29 cellular contexts compared by ENCODE assay signal in the genomic region with DNA sequence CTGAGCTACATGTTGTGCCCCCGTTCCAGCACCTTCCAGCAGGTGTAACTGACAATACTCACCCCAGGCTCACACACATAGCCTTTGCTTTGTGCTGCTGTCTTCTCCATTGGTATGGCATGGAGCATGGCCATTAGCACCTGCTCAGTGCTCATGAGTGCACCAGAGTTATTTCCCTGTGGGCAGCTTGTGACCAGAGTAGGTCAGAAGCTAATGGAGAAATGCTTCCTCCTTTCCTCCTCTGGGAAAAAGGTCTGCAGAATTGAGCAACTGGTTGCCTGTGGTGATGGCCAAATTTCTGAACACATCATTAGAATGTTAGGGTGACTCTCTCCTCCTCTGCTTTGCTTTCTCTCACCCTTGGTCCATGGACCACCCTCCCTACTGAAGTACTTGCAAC.
DNase-seq lines count a peak whose midpoint lies in the region; ATAC-seq and TF ChIP-seq lines count a peak whose summit lies in the region.
"Had no signal": no experiment of that assay in that cellular context is flagged by ENCODE, and none has a peak within 500 bp of the region (broad histone marks: within the 10 kb centered on the region; RNA-seq: fewer than 3 reads in every experiment).

No MANE protein-coding gene starts in this region.

- no peak overlapping the region; the same call in 1 of the 2 replicates for H4K91ac ChIP-seq in IMR-90 (ENCODE audit: insufficient read depth, low read depth, low read length)

- intact Hi-C loops in IMR-90 (cut with micrococcal nuclease) = no loop called here

- TF ChIP-seq POLR2A in IMR-90 (IDR thresholded peaks at IDR 0.05; ENCODE audit: low read depth, low read length) = no peak

- H3K9ac ChIP-seq in IMR-90 (ENCODE audit: low read depth, low read length) = no peak overlapping the region

- peaks cover 2% of the 10 kb centered on the region for H3K4me1 ChIP-seq in IMR-90 (ENCODE audit: control insufficient read depth, insufficient read depth, low read length)
- H3K4me1 ChIP-seq: upper lobe of left lung had no signal

- peak overlapping the region; percentile 46; the same call in 1 of the 2 replicates for H3K4ac ChIP-seq in IMR-90 (ENCODE audit: low read depth, low read length)

- H3K23ac ChIP-seq in IMR-90 (ENCODE audit: low read depth, low read length) = no peak overlapping the region

- H3K79me1 ChIP-seq in IMR-90 (ENCODE audit: low read depth in 1 of 2, low read length in 2 of 2) = no peaks in the 10 kb centered on the region

- H3K4me3 ChIP-seq in AG10803 (ENCODE audit: low read length) (no peak overlapping the region), IMR-90 (ENCODE audit: insufficient read depth, low read depth, low read length) (no peak overlapping the region)
- H3K4me3 ChIP-seq: GM12878, K562, upper lobe of left lung had no signal

- H3K27ac ChIP-seq in IMR-90 (ENCODE audit: insufficient read depth, low read length) (no peak overlapping the region), epithelial cell of prostate (peak overlapping the region; percentile 31)
- H3K27ac ChIP-seq: upper lobe of left lung had no signal

- no peak for TF ChIP-seq RAD21 in IMR-90 (IDR thresholded peaks at IDR 0.05; ENCODE audit: low read length)

- peak overlapping the region; percentile 69; the same call in 1 of the 2 replicates for H3K18ac ChIP-seq in IMR-90 (ENCODE audit: low read depth, low read length)

- TF ChIP-seq CTCF in AG10803 (conservative IDR thresholded peaks at IDR 0.05; ENCODE audit: low read length) (no peak), IMR-90 (conservative IDR thresholded peaks at IDR 0.05; ENCODE audit: low read depth, low read length) (no peak), glutamatergic neuron (IDR thresholded peaks at IDR 0.05; ENCODE audit: partially characterized antibody, unreplicated experiment) (no peak)

- no peaks in the 10 kb centered on the region for H3K36me3 Mint-ChIP-seq in glutamatergic neuron (ENCODE audit: unreplicated experiment)
- H3K36me3 Mint-ChIP-seq in stimulated activated naive B cell treated with anti-CD40 and anti-IgM and Interleukin-4, amounts not matched to agents 10 μg/mL and 1 μg/mL and 100 μg/mL, for 72 hours = no peaks in the 10 kb centered on the region
- H3K36me3 Mint-ChIP-seq: activated naive CD8-positive, alpha-beta T cell treated with anti-CD3 and anti-CD28 coated beads for 36 hours; CD8-positive, alpha-beta T cell; stimulated activated memory B cell treated with anti-CD40 and anti-IgM and Interleukin-4, amounts not matched to agents 10 μg/mL and 1 μg/mL and 100 μg/mL, for 72 hours had no signal

- 0 out of 2 replicates have a peak overlapping the region, but pooled peaks have one; percentile 0 for H2AK5ac ChIP-seq in IMR-90 (ENCODE audit: low read depth, low read length)

- no CpG with 5 or more reads among the region's 1 CpG for WGBS in IMR-90 (ENCODE audit: extremely low coverage in 2 of 2, insufficient read length in 1 of 2), 2 experiments

- no peak overlapping the region for H3K56ac ChIP-seq in IMR-90 (ENCODE audit: extremely low read depth, insufficient read depth, low read length)

- H3K9me3 Mint-ChIP-seq in glutamatergic neuron (ENCODE audit: unreplicated experiment) = no peaks in the 10 kb centered on the region
- peaks cover 0 to 2% of the 10 kb centered on the region in 2 donors for H3K9me3 Mint-ChIP-seq in stimulated activated naive B cell treated with anti-CD40 and anti-IgM and Interleukin-4, amounts not matched to agents 10 μg/mL and 1 μg/mL and 100 μg/mL, for 72 hours
- H3K9me3 Mint-ChIP-seq: activated naive CD8-positive, alpha-beta T cell treated with anti-CD3 and anti-CD28 coated beads for 36 hours; CD8-positive, alpha-beta T cell; nephron; stimulated activated memory B cell treated with anti-CD40 and anti-IgM and Interleukin-4, amounts not matched to agents 10 μg/mL and 1 μg/mL and 100 μg/mL, for 72 hours had no signal

- in situ Hi-C loops in IMR-90 (cut with MboI; ENCODE audit: low sequenced_read_pairs) = no loop called here

- POLR2A ChIA-PET in IMR-90 (lab: Charles Lee; ENCODE audit: unreplicated experiment) = no interaction called here

- CTCF ChIA-PET in IMR-90 (lab: Yijun Ruan, JAX) = no interaction called here

- no peak overlapping the region for H2BK15ac ChIP-seq in IMR-90 (ENCODE audit: low read depth, low read length)

- no peaks in the 10 kb centered on the region for H3K9me3 ChIP-seq in IMR-90 (ENCODE audit: control insufficient read depth, insufficient read depth, low read length)
- H3K9me3 ChIP-seq: upper lobe of left lung had no signal

- dilution Hi-C loops in IMR-90 (cut with HindIII; ENCODE audit: low sequenced_read_pairs, unreplicated experiment) = no loop called here

- H3K4me3 Mint-ChIP-seq in glutamatergic neuron (ENCODE audit: unreplicated experiment) = no peak overlapping the region
- no peak overlapping the region for H3K4me3 Mint-ChIP-seq in stimulated activated naive B cell treated with anti-CD40 and anti-IgM and Interleukin-4, amounts not matched to agents 10 μg/mL and 1 μg/mL and 100 μg/mL, for 72 hours
- H3K4me3 Mint-ChIP-seq: activated naive CD8-positive, alpha-beta T cell treated with anti-CD3 and anti-CD28 coated beads for 36 hours; B cell; CD8-positive, alpha-beta T cell; effector memory CD8-positive, alpha-beta T cell; nephron; stimulated activated memory B cell treated with anti-CD40 and anti-IgM and Interleukin-4, amounts not matched to agents 10 μg/mL and 1 μg/mL and 100 μg/mL, for 72 hours had no signal

- no TSS peak for BruUV-seq in IMR-90 (replicated peaks; lab: Mats Ljungman, UMichigan)

- no peak overlapping the region for H2BK5ac ChIP-seq in IMR-90 (ENCODE audit: low read depth, low read length, poor library complexity, severe bottlenecking)

- H3K14ac ChIP-seq in IMR-90 (replicated peaks; ENCODE audit: low read depth, low read length) = no peak overlapping the region

- H3K4me2 ChIP-seq in IMR-90 (ENCODE audit: low read depth, low read length) = no peak overlapping the region

- no peaks in the 10 kb centered on the region for H4K20me1 ChIP-seq in IMR-90 (ENCODE audit: insufficient read depth, low read length)

- H3K36me3 ChIP-seq in IMR-90 (ENCODE audit: control insufficient read depth, insufficient read depth, low read length) = no peaks in the 10 kb centered on the region
- H3K36me3 ChIP-seq: upper lobe of left lung had no signal

- DNase-seq in AG10803 (ENCODE audit: low read depth) (peak; percentile 8), IMR-90 (no peak), epithelial cell of prostate (ENCODE audit: low read depth, low spot score) (no peak), myocyte (ENCODE audit: low read depth) (peak; percentile 54), glutamatergic neuron (no peak), iPS-NIHi7 (ENCODE audit: extremely low spot score) (no peak)
- no peak for DNase-seq in stimulated activated naive B cell treated with anti-CD40 and anti-IgM and Interleukin-4, amounts not matched to agents 10 μg/mL and 1 μg/mL and 100 μg/mL, for 72 hours
- DNase-seq: activated CD4-positive, alpha-beta T cell treated with anti-CD3 and anti-CD28 coated beads, Interleukin-2, amount 50 U/mL, for 1 hour; activated CD4-positive, CD25-positive, alpha-beta regulatory T cell; activated effector memory CD4-positive, alpha-beta T cell treated with anti-CD3 and anti-CD28 coated beads, Interleukin-2, amount 50 U/mL, for 16 hours; activated naive CD8-positive, alpha-beta T cell treated with anti-CD3 and anti-CD28 coated beads for 36 hours; activated T-cell treated with anti-CD3 and anti-CD28 coated beads, Interleukin-2, amount 50 U/mL, for 1 hour; aorta; caudate nucleus; CD8-positive, alpha-beta T cell; cortex of kidney; effector memory CD8-positive, alpha-beta T cell; left colon; NCI-H1930; NCI-H2171 treated with DMSO at 0.1 percent for 48 hours; NCI-H510A; T-helper 1 cell; upper lobe of left lung had no signal

- peak overlapping the region; percentile 86 for H2AK9ac ChIP-seq in IMR-90 (replicated peaks; ENCODE audit: low read depth, low read length, poor library complexity)

- peak overlapping the region; percentile 57; the same call in 1 of the 2 replicates for H2BK20ac ChIP-seq in IMR-90 (ENCODE audit: low read depth, low read length)

- H3K9me1 ChIP-seq in IMR-90 (ENCODE audit: insufficient read depth, low read length) = no peaks in the 10 kb centered on the region; the same call in 1 of the 2 replicates

- H3K27me3 ChIP-seq in IMR-90 (ENCODE audit: control insufficient read depth, insufficient read depth, low read length) = no peaks in the 10 kb centered on the region
- H3K27me3 ChIP-seq: upper lobe of left lung had no signal

- peak overlapping the region; percentile 71 for H2AFZ ChIP-seq in IMR-90 (replicated peaks; ENCODE audit: low read length, poor library complexity)

- no peak overlapping the region; the same call in 1 of the 2 replicates for H2BK120ac ChIP-seq in IMR-90 (ENCODE audit: low read depth, low read length)

- H4K5ac ChIP-seq in IMR-90 (ENCODE audit: low read depth, low read length) = no peak overlapping the region

- H3K27me3 Mint-ChIP-seq in glutamatergic neuron (ENCODE audit: unreplicated experiment) = peaks cover 4% of the 10 kb centered on the region
- peaks cover 3 to 7% of the 10 kb centered on the region in 2 donors for H3K27me3 Mint-ChIP-seq in stimulated activated naive B cell treated with anti-CD40 and anti-IgM and Interleukin-4, amounts not matched to agents 10 μg/mL and 1 μg/mL and 100 μg/mL, for 72 hours
- H3K27me3 Mint-ChIP-seq: B cell; stimulated activated memory B cell treated with anti-CD40 and anti-IgM and Interleukin-4, amounts not matched to agents 10 μg/mL and 1 μg/mL and 100 μg/mL, for 72 hours had no signal

- no peak overlapping the region for H4K8ac ChIP-seq in IMR-90 (ENCODE audit: low read depth in 2 of 2, low read length in 2 of 2)

- no peak for ATAC-seq in IMR-90 (ENCODE audit: low read depth)
- ATAC-seq in GM21529 (IDR thresholded peaks at IDR 0.05; ENCODE audit: unreplicated experiment) = no peak
- no peak for ATAC-seq in stimulated activated naive B cell treated with anti-CD40 and anti-IgM and Interleukin-4, amounts not matched to agents 10 μg/mL and 1 μg/mL and 100 μg/mL, for 72 hours (replicated peaks)
- ATAC-seq: CD8-positive, alpha-beta T cell; effector memory CD8-positive, alpha-beta T cell; GM12878; K562; left colon; stimulated activated memory B cell treated with anti-CD40 and anti-IgM and Interleukin-4, amounts not matched to agents 10 μg/mL and 1 μg/mL and 100 μg/mL, for 72 hours had no signal

- no peaks in the 10 kb centered on the region for H3K4me1 Mint-ChIP-seq in glutamatergic neuron (ENCODE audit: low read depth, unreplicated experiment)
- no peaks in the 10 kb centered on the region for H3K4me1 Mint-ChIP-seq in stimulated activated naive B cell treated with anti-CD40 and anti-IgM and Interleukin-4, amounts not matched to agents 10 μg/mL and 1 μg/mL and 100 μg/mL, for 72 hours
- H3K4me1 Mint-ChIP-seq: activated naive CD8-positive, alpha-beta T cell treated with anti-CD3 and anti-CD28 coated beads for 36 hours; B cell; stimulated activated memory B cell treated with anti-CD40 and anti-IgM and Interleukin-4, amounts not matched to agents 10 μg/mL and 1 μg/mL and 100 μg/mL, for 72 hours had no signal

- no peak overlapping the region for H3K27ac Mint-ChIP-seq in glutamatergic neuron (ENCODE audit: unreplicated experiment)
- no peak overlapping the region for H3K27ac Mint-ChIP-seq in stimulated activated naive B cell treated with anti-CD40 and anti-IgM and Interleukin-4, amounts not matched to agents 10 μg/mL and 1 μg/mL and 100 μg/mL, for 72 hours
- H3K27ac Mint-ChIP-seq: activated naive CD8-positive, alpha-beta T cell treated with anti-CD3 and anti-CD28 coated beads for 36 hours; B cell; CD8-positive, alpha-beta T cell; effector memory CD8-positive, alpha-beta T cell; nephron; stimulated activated memory B cell treated with anti-CD40 and anti-IgM and Interleukin-4, amounts not matched to agents 10 μg/mL and 1 μg/mL and 100 μg/mL, for 72 hours had no signal

Comparison
In these comparisons a context has a peak if more than half of its experiments do, and no peak if none do; other contexts are left out.
1. DNase-seq: peak in AG10803 (single experiment) and myocyte (single experiment); none in IMR-90 (single experiment), epithelial cell of prostate (single experiment), glutamatergic neuron (single experiment), iPS-NIHi7 (single experiment) and stimulated activated naive B cell treated with anti-CD40 and anti-IgM and Interleukin-4, amounts not matched to agents 10 μg/mL and 1 μg/mL and 100 μg/mL, for 72 hours (single experiment).